24 cellular contexts compared by ENCODE assay signal in genomic region chr2:106175084-106175850, GRCh38. TPM values are rescaled to one million over a fixed set of nuclear protein-coding genes. Genes with fewer than 3 reads are reported as not detected.
DNase-seq lines count a peak whose midpoint lies in the region; ATAC-seq, FAIRE-seq and TF ChIP-seq lines count a peak whose summit lies in the region.
"Had no signal": no experiment of that assay in that cellular context is flagged by ENCODE, and none has a peak within 500 bp of the region (broad histone marks: within the 10 kb centered on the region; RNA-seq: fewer than 3 reads in every experiment).

No MANE protein-coding gene starts in this region.

- TF ChIP-seq CTCF in kidney (IDR thresholded peaks at IDR 0.05; ENCODE audit: borderline replicate concordance, extremely low read depth, insufficient read depth) (no peak), upper lobe of left lung (IDR thresholded peaks at IDR 0.05) (no peak)

- no peaks in the 10 kb centered on the region for H3K9me2 ChIP-seq in Karpas-422 (replicated peaks; ENCODE audit: insufficient read depth, low read length)

- H3K36me3 Mint-ChIP-seq in activated T-cell treated with anti-CD3 and anti-CD28 coated beads, Interleukin-2, amount 50 U/mL, for 24 hours (ENCODE audit: low read depth) = peaks cover 35% of the 10 kb centered on the region

- peak in 1 of 4 donors; percentile 81 for TF ChIP-seq EP300 in upper lobe of left lung (IDR thresholded peaks at IDR 0.05)

- DNase-seq in activated T-cell treated with anti-CD3 and anti-CD28 coated beads, Interleukin-2, amount 50 U/mL, for 24 hours = no peak
- DNase-seq in activated T-cell treated with anti-CD3 and anti-CD28 coated beads for 4 hours (no peak), Karpas-422 (no peak), kidney (no peak), upper lobe of left lung (no peak), SHP77 treated with DMSO at 0.1 percent for 48 hours (lab: John Stamatoyannopoulos, UW) (no peak), NCI-H1436 (lab: John Stamatoyannopoulos, UW) (no peak)
- DNase-seq in activated CD4-positive, CD25-positive, alpha-beta regulatory T cell treated with anti-CD3 and anti-CD28 coated beads, Interleukin-2, amount 50 U/mL, for 72 hours = no peak
- DNase-seq: activated CD4-positive, alpha-beta memory T cell treated with anti-CD3 and anti-CD28 coated beads, Interleukin-2, amount 10 ng/mL, durations not matched to agents 7 days and 5 days; activated naive CD4-positive, alpha-beta T cell treated with anti-CD3 and anti-CD28 coated beads for 36 hours; activated T-cell treated with anti-CD3 and anti-CD28 coated beads, Interleukin-2, amount 50 U/mL, for 4 hours; Calu3; IMR-90; NCI-H1417; NCI-H2107; NCI-H446; PC-9; SHP77; stimulated activated CD8-positive, alpha-beta memory T cell treated with anti-CD3 and anti-CD28 coated beads, Interleukin-4, amount 100 ng/mL, for 48 hours had no signal

- H3K4me2 ChIP-seq in Karpas-422 (ENCODE audit: low read depth, low read length, poor library complexity, severe bottlenecking) = peak overlapping the region; percentile 32
- H3K4me2 ChIP-seq: PC-9 had no signal

- H4K20me1 ChIP-seq in Karpas-422 (ENCODE audit: insufficient read depth, low read depth, low read length) = peaks cover 18% of the 10 kb centered on the region

- H3K79me2 ChIP-seq in Karpas-422 (ENCODE audit: low read length) = no peaks in the 10 kb centered on the region

- H3K4me1 ChIP-seq in Karpas-422 (ENCODE audit: low read length) (peaks cover 16% of the 10 kb centered on the region), kidney (ENCODE audit: control insufficient read depth in 1 of 2, insufficient read depth in 1 of 2, low read depth in 1 of 2, low read length in 2 of 2) (peaks cover 12 to 14% of the 10 kb centered on the region in 2 donors), upper lobe of left lung (peaks cover 0 to 36% (median 22%) of the 10 kb centered on the region in 4 donors)
- H3K4me1 ChIP-seq: ascending aorta had no signal

- H2AFZ ChIP-seq in Karpas-422 (ENCODE audit: low read length) = no peak overlapping the region
- H2AFZ ChIP-seq: PC-9 had no signal

- H3K4me3 ChIP-seq in Karpas-422 (ENCODE audit: low read length) = no peak overlapping the region
- H3K4me3 ChIP-seq in kidney (ENCODE audit: low read length in 2 of 2) = no peak overlapping the region
- no peak overlapping the region for H3K4me3 ChIP-seq in upper lobe of left lung
- H3K4me3 ChIP-seq: ascending aorta, PC-9 had no signal

- peak overlapping the region; percentile 34 for H3K27ac Mint-ChIP-seq in activated T-cell treated with anti-CD3 and anti-CD28 coated beads, Interleukin-2, amount 50 U/mL, for 24 hours
- H3K27ac Mint-ChIP-seq: activated CD4-positive, alpha-beta memory T cell treated with anti-CD3 and anti-CD28 coated beads, Interleukin-2, amount 10 ng/mL, durations not matched to agents 7 days and 5 days; activated naive CD4-positive, alpha-beta T cell treated with anti-CD3 and anti-CD28 coated beads for 36 hours had no signal

- intact Hi-C loops in kidney (cut with DNase I) = no loop called here

- no peaks in the 10 kb centered on the region for H3K36me3 ChIP-seq in Karpas-422 (ENCODE audit: insufficient read depth, low read length)
- no peaks in the 10 kb centered on the region for H3K36me3 ChIP-seq in kidney (ENCODE audit: control insufficient read depth in 1 of 2, insufficient read depth in 2 of 2, low read length in 2 of 2)
- no peaks in the 10 kb centered on the region for H3K36me3 ChIP-seq in upper lobe of left lung
- H3K36me3 ChIP-seq: ascending aorta had no signal

- no peaks in the 10 kb centered on the region for H3K27me3 ChIP-seq in Karpas-422 (ENCODE audit: low read length)
- no peaks in the 10 kb centered on the region for H3K27me3 ChIP-seq in upper lobe of left lung
- H3K27me3 ChIP-seq: ascending aorta, neutrophil had no signal

- H3K27me3 Mint-ChIP-seq in activated T-cell treated with anti-CD3 and anti-CD28 coated beads, Interleukin-2, amount 50 U/mL, for 24 hours = no peaks in the 10 kb centered on the region
- H3K27me3 Mint-ChIP-seq: activated CD4-positive, alpha-beta memory T cell treated with anti-CD3 and anti-CD28 coated beads, Interleukin-2, amount 10 ng/mL, durations not matched to agents 7 days and 5 days; central memory CD8-positive, alpha-beta T cell had no signal

- no peak for FAIRE-seq in kidney (lab: Jason Lieb, UNC)
- FAIRE-seq: endothelial cell of umbilical vein, GM12892 had no signal

- TF ChIP-seq POLR2A in upper lobe of left lung (IDR thresholded peaks at IDR 0.05) = peak in 1 of 4 donors; percentile 9

- no peaks in the 10 kb centered on the region for H3K9me3 Mint-ChIP-seq in activated T-cell treated with anti-CD3 and anti-CD28 coated beads, Interleukin-2, amount 50 U/mL, for 24 hours
- H3K9me3 Mint-ChIP-seq: activated CD4-positive, alpha-beta memory T cell treated with anti-CD3 and anti-CD28 coated beads, Interleukin-2, amount 10 ng/mL, durations not matched to agents 7 days and 5 days; activated naive CD4-positive, alpha-beta T cell treated with anti-CD3 and anti-CD28 coated beads for 36 hours; activated T-cell treated with anti-CD3 and anti-CD28 coated beads, Interleukin-2, amount 50 U/mL, for 4 hours; central memory CD8-positive, alpha-beta T cell had no signal

- H3K4me3 Mint-ChIP-seq in activated T-cell treated with anti-CD3 and anti-CD28 coated beads, Interleukin-2, amount 50 U/mL, for 24 hours = no peak overlapping the region
- H3K4me3 Mint-ChIP-seq: activated CD4-positive, alpha-beta memory T cell treated with anti-CD3 and anti-CD28 coated beads, Interleukin-2, amount 10 ng/mL, durations not matched to agents 7 days and 5 days; activated naive CD4-positive, alpha-beta T cell treated with anti-CD3 and anti-CD28 coated beads for 36 hours; activated T-cell treated with anti-CD3 and anti-CD28 coated beads, Interleukin-2, amount 50 U/mL, for 4 hours; central memory CD8-positive, alpha-beta T cell had no signal

- H3K4me1 Mint-ChIP-seq in activated T-cell treated with anti-CD3 and anti-CD28 coated beads, Interleukin-2, amount 50 U/mL, for 24 hours (ENCODE audit: low read depth) = peaks cover 70% of the 10 kb centered on the region

- WGBS in upper lobe of left lung, 2 donors = 60 to 70% methylated on average over 2 to 7 of the region's 7 CpGs

- no peak overlapping the region for H3K27ac ChIP-seq in Karpas-422 (ENCODE audit: low read length)
- peak overlapping the region; percentile 7 to 61 for H3K27ac ChIP-seq in kidney (ENCODE audit: low read depth in 2 of 2, low read length in 2 of 2)
- H3K27ac ChIP-seq in upper lobe of left lung = peak overlapping the region; percentile 7 to 83 (median 55)
- H3K27ac ChIP-seq: ascending aorta, neutrophil, PC-9 had no signal

- peak overlapping the region; percentile 7; the same call in 1 of the 2 replicates for H3K9ac ChIP-seq in Karpas-422 (ENCODE audit: low read length)
- no peak overlapping the region for H3K9ac ChIP-seq in kidney (ENCODE audit: low read length in 2 of 2)

- H3K9me3 ChIP-seq in Karpas-422 (ENCODE audit: low read length) (no peaks in the 10 kb centered on the region), kidney (ENCODE audit: control insufficient read depth in 1 of 2, low read length in 2 of 2) (no peaks in the 10 kb centered on the region), upper lobe of left lung (no peaks in the 10 kb centered on the region)
- H3K9me3 ChIP-seq: ascending aorta, neutrophil had no signal

- ATAC-seq in upper lobe of left lung (ENCODE audit: low FRiP score in 2 of 2) = peak; percentile 31 to 79
- ATAC-seq: activated T-cell treated with anti-CD3 and anti-CD28 coated beads, Interleukin-2, amount 50 U/mL, for 4 hours had no signal

RNA-seq across cellular contexts. Expression of gene UXS1, which starts 18.8 kb away (rescaled TPM):
- total RNA-seq in Karpas-422 (2014; rRNA removed; shearing (Covaris generic); ENCODE audit: low replicate concordance) = 3.7 and 8.4 TPM in 2 replicates
- total RNA-seq in kidney = 56.6 TPM
- 74.4 TPM for polyA plus RNA-seq in kidney (ENCODE audit: insufficient read depth, low read depth, low replicate concordance)
- 100 to 1,000 TPM in 3 of 6 donors, 10 to 100 TPM in 3; 53.1 to 183 (median 93.5) TPM for total RNA-seq in upper lobe of left lung
